ENCODE assay signal across 1 cellular context in the genomic region with DNA sequence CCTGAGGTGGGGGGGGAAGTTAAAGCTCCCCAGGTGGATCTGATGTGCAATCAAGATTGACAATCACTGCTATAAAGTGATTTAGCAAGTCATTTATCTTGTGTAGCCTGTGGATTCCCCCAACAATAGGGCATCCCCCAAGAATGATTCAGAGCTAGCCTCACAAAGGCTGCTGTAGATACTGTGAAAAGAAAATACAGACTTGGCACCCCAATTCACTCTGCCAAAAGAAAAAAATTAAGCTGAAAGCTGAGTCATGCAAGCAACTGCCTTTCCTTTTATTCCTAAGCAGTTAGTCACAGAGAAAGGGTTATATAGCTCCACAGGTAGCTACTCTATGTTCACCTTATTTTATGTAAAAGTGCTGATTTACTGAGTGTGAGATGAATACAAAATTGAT.
A peak's percentile ranks its signal among the peaks of the same experiment; 100 is the strongest.
TF ChIP-seq lines count a peak whose summit lies in the region.

No MANE protein-coding gene starts in this region.

TF ChIP-seq in K562, 482 proteins besides CTCF, POLR2A, EP300 and RAD21 (continued from another document):
- TF ChIP-seq, protein P1, sequence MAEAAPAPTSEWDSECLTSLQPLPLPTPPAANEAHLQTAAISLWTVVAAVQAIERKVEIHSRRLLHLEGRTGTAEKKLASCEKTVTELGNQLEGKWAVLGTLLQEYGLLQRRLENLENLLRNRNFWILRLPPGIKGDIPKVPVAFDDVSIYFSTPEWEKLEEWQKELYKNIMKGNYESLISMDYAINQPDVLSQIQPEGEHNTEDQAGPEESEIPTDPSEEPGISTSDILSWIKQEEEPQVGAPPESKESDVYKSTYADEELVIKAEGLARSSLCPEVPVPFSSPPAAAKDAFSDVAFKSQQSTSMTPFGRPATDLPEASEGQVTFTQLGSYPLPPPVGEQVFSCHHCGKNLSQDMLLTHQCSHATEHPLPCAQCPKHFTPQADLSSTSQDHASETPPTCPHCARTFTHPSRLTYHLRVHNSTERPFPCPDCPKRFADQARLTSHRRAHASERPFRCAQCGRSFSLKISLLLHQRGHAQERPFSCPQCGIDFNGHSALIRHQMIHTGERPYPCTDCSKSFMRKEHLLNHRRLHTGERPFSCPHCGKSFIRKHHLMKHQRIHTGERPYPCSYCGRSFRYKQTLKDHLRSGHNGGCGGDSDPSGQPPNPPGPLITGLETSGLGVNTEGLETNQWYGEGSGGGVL (CRISPR knock-in tag; IDR thresholded peaks at IDR 0.05), result no peak
- peak; percentile 24; the same call in 1 of the 2 replicates for TF ChIP-seq MAFG (tag; conservative IDR thresholded peaks at IDR 0.05)
- TF ChIP-seq ZNF253 (CRISPR knock-in tag; conservative IDR thresholded peaks at IDR 0.05), result no peak
- TF ChIP-seq ZFP36 (IDR thresholded peaks at IDR 0.05; ENCODE audit: low read depth, low read length, partially characterized antibody), result no peak
- 0 out of 2 replicates have a peak, but pooled peaks have one; percentile 37 for TF ChIP-seq NFE2 (IDR thresholded peaks at IDR 0.05; ENCODE audit: low read depth)
